1 cellular context compared by ENCODE assay signal in the genomic region with DNA sequence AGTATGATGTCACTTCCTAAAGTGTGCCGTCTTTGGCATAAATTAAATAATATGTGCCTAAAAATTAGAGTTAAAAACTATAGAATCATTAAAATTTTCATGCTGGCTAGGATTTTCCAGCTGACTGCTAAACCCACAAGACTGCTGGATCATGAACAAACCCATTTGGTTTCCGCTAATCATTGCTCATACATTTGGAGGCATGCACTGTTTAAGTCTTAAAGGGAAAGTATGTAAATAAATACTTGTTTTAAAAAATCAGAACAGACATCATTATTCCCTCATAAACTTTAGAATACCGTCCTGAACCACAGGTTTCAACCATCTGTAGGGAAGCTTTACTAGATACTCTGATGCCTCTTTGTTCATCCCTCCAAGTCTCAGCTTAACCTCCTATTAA.
TF ChIP-seq lines count a peak whose summit lies in the region.

No MANE protein-coding gene starts in this region.

TF ChIP-seq in GM23338, 12 proteins besides CTCF, POLR2A, EP300 and RAD21 (continued from another document):
- TF ChIP-seq, protein P1, sequence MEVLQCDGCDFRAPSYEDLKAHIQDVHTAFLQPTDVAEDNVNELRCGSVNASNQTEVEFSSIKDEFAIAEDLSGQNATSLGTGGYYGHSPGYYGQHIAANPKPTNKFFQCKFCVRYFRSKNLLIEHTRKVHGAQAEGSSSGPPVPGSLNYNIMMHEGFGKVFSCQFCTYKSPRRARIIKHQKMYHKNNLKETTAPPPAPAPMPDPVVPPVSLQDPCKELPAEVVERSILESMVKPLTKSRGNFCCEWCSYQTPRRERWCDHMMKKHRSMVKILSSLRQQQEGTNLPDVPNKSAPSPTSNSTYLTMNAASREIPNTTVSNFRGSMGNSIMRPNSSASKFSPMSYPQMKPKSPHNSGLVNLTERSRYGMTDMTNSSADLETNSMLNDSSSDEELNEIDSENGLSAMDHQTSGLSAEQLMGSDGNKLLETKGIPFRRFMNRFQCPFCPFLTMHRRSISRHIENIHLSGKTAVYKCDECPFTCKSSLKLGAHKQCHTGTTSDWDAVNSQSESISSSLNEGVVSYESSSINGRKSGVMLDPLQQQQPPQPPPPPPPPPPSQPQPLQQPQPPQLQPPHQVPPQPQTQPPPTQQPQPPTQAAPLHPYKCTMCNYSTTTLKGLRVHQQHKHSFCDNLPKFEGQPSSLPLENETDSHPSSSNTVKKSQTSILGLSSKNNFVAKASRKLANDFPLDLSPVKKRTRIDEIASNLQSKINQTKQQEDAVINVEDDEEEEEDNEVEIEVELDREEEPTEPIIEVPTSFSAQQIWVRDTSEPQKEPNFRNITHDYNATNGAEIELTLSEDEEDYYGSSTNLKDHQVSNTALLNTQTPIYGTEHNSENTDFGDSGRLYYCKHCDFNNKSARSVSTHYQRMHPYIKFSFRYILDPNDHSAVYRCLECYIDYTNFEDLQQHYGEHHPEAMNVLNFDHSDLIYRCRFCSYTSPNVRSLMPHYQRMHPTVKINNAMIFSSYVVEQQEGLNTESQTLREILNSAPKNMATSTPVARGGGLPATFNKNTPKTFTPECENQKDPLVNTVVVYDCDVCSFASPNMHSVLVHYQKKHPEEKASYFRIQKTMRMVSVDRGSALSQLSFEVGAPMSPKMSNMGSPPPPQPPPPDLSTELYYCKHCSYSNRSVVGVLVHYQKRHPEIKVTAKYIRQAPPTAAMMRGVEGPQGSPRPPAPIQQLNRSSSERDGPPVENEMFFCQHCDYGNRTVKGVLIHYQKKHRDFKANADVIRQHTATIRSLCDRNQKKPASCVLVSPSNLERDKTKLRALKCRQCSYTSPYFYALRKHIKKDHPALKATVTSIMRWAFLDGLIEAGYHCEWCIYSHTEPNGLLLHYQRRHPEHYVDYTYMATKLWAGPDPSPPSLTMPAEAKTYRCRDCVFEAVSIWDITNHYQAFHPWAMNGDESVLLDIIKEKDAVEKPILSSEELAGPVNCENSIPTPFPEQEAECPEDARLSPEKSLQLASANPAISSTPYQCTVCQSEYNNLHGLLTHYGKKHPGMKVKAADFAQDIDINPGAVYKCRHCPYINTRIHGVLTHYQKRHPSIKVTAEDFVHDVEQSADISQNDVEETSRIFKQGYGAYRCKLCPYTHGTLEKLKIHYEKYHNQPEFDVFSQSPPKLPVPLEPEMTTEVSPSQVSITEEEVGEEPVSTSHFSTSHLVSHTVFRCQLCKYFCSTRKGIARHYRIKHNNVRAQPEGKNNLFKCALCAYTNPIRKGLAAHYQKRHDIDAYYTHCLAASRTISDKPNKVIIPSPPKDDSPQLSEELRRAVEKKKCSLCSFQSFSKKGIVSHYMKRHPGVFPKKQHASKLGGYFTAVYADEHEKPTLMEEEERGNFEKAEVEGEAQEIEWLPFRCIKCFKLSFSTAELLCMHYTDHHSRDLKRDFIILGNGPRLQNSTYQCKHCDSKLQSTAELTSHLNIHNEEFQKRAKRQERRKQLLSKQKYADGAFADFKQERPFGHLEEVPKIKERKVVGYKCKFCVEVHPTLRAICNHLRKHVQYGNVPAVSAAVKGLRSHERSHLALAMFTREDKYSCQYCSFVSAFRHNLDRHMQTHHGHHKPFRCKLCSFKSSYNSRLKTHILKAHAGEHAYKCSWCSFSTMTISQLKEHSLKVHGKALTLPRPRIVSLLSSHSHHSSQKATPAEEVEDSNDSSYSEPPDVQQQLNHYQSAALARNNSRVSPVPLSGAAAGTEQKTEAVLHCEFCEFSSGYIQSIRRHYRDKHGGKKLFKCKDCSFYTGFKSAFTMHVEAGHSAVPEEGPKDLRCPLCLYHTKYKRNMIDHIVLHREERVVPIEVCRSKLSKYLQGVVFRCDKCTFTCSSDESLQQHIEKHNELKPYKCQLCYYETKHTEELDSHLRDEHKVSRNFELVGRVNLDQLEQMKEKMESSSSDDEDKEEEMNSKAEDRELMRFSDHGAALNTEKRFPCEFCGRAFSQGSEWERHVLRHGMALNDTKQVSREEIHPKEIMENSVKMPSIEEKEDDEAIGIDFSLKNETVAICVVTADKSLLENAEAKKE (CRISPR knock-in tag; IDR thresholded peaks at IDR 0.05): no peak
- no peak for TF ChIP-seq EZH2phosphoT487 (IDR thresholded peaks at IDR 0.05; ENCODE audit: unreplicated experiment)
- no peak for TF ChIP-seq STAT1 (IDR thresholded peaks at IDR 0.05; ENCODE audit: unreplicated experiment)
- TF ChIP-seq, protein P2, sequence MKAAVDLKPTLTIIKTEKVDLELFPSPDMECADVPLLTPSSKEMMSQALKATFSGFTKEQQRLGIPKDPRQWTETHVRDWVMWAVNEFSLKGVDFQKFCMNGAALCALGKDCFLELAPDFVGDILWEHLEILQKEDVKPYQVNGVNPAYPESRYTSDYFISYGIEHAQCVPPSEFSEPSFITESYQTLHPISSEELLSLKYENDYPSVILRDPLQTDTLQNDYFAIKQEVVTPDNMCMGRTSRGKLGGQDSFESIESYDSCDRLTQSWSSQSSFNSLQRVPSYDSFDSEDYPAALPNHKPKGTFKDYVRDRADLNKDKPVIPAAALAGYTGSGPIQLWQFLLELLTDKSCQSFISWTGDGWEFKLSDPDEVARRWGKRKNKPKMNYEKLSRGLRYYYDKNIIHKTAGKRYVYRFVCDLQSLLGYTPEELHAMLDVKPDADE (IDR thresholded peaks at IDR 0.05): no peak
- no peak for TF ChIP-seq ZNF331 (CRISPR knock-in tag; IDR thresholded peaks at IDR 0.05; ENCODE audit: low read depth)
- TF ChIP-seq POLR2AphosphoS5 (IDR thresholded peaks at IDR 0.05; ENCODE audit: low read depth): no peak
